ENCODE assay signal across 28 cellular contexts in the genomic region with DNA sequence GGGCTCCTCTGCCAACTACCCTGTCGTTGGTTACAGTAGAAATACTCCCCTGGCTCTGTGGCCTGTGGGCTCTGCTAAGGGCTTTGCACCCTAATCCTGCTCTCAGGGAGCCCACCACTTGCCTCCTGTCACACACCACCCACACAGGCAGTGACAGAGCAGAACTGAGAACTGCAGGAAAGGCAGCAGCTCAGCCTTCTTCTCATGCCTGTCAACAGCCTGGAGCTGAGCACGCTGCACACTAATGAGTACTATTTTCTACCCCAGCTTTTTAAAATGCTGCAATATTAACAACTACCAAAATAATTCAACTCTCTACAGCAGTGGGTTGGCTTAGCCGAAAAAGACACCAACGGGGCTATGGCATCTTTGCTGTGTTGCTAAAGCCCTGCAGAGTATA. TPM values are rescaled to one million over a fixed set of nuclear protein-coding genes. Genes with fewer than 3 reads are reported as not detected.
A peak's percentile ranks its signal among the peaks of the same experiment; 100 is the strongest.
DNase-seq lines count a peak whose midpoint lies in the region; ATAC-seq, FAIRE-seq and TF ChIP-seq lines count a peak whose summit lies in the region.
"Had no signal": no experiment of that assay in that cellular context is flagged by ENCODE, and none has a peak within 500 bp of the region (broad histone marks: within the 10 kb centered on the region; RNA-seq: fewer than 3 reads in every experiment).

No MANE protein-coding gene starts in this region.

- TF ChIP-seq CTCF in left ventricle myocardium inferior (IDR thresholded peaks at IDR 0.05; ENCODE audit: borderline replicate concordance): no peak

- FAIRE-seq in GM12891 (lab: Jason Lieb, UNC): no peak
- FAIRE-seq: kidney had no signal

- H3K4me3 ChIP-seq in left ventricle myocardium inferior: no peak overlapping the region
- H3K4me3 ChIP-seq: skin epidermis, stomach, upper lobe of left lung had no signal

- POLR2A ChIA-PET in naive thymus-derived CD8-positive, alpha-beta T cell (lab: Charles Lee): no interaction called here

- H3K27me3 ChIP-seq in left ventricle myocardium inferior (ENCODE audit: low read depth): no peaks in the 10 kb centered on the region
- H3K27me3 ChIP-seq: stomach, upper lobe of left lung had no signal

- no peak for TF ChIP-seq POLR2A in GM12891 (IDR thresholded peaks at IDR 0.05; ENCODE audit: low read depth, low read length)

- no peak overlapping the region for H3K4me3 Mint-ChIP-seq in naive thymus-derived CD8-positive, alpha-beta T cell
- H3K4me3 Mint-ChIP-seq: activated CD4-positive, alpha-beta memory T cell treated with anti-CD3 and anti-CD28 coated beads for 36 hours; activated naive CD8-positive, alpha-beta T cell; H9; T-cell had no signal

- DNase-seq in GM12891 (ENCODE audit: insufficient read length, low spot score) (no peak), left ventricle myocardium inferior (no peak), putamen (ENCODE audit: low spot score) (peak; percentile 76), NCI-H69 (lab: John Stamatoyannopoulos, UW) (no peak)
- no peak for DNase-seq in naive thymus-derived CD8-positive, alpha-beta T cell
- no peak for DNase-seq in activated CD8-positive, alpha-beta memory T cell treated with anti-CD3 and anti-CD28 coated beads, Interleukin-2, amount 50 U/mL, for 4 hours
- DNase-seq in activated CD4-positive, alpha-beta T cell treated with anti-CD3 and anti-CD28 coated beads, Interleukin-2, amount 50 U/mL, for 1 hour: no peak
- DNase-seq: ACHN; activated CD4-positive, alpha-beta memory T cell treated with anti-CD3 and anti-CD28 coated beads for 36 hours; activated T-cell treated with anti-CD3 and anti-CD28 coated beads for 4 hours; DMS153; effector CD8-positive, alpha-beta T cell; H9; IMR-90; kidney; NCI-H1048; NCI-H1694; stomach; T-cell; upper lobe of left lung had no signal

- H3K27ac ChIP-seq in angular gyrus (ENCODE audit: low read depth, low read length) (peak overlapping the region; percentile 79), left ventricle myocardium inferior (replicated peaks) (peak overlapping the region; percentile 34)
- H3K27ac ChIP-seq: epithelial cell of prostate, skin epidermis, stomach, upper lobe of left lung had no signal

- no peaks in the 10 kb centered on the region for H3K36me3 Mint-ChIP-seq in naive thymus-derived CD8-positive, alpha-beta T cell
- H3K36me3 Mint-ChIP-seq: activated CD4-positive, alpha-beta memory T cell treated with anti-CD3 and anti-CD28 coated beads for 36 hours; activated naive CD8-positive, alpha-beta T cell; T-cell had no signal

- no peaks in the 10 kb centered on the region for H3K36me3 ChIP-seq in left ventricle myocardium inferior
- H3K36me3 ChIP-seq: stomach, upper lobe of left lung had no signal

- intact Hi-C loops in left ventricle myocardium inferior (cut with micrococcal nuclease): no loop called here

- ATAC-seq in naive thymus-derived CD8-positive, alpha-beta T cell: no peak
- ATAC-seq: Panc1, T-cell had no signal

- no peaks in the 10 kb centered on the region for H3K9me3 ChIP-seq in left ventricle myocardium inferior (replicated peaks)
- H3K9me3 ChIP-seq: stomach, upper lobe of left lung had no signal

- peaks cover 33% of the 10 kb centered on the region for H3K4me1 ChIP-seq in left ventricle myocardium inferior
- H3K4me1 ChIP-seq: upper lobe of left lung had no signal

- no peak overlapping the region for H3K27ac Mint-ChIP-seq in naive thymus-derived CD8-positive, alpha-beta T cell
- H3K27ac Mint-ChIP-seq: activated CD4-positive, alpha-beta memory T cell treated with anti-CD3 and anti-CD28 coated beads for 36 hours; activated naive CD8-positive, alpha-beta T cell; H9; progenitor cell of endocrine pancreas; T-cell had no signal

- peaks cover 0 to 9% (median 0%) of the 10 kb centered on the region in 5 donors for H3K27me3 Mint-ChIP-seq in naive thymus-derived CD8-positive, alpha-beta T cell

- no peaks in the 10 kb centered on the region for H3K4me1 Mint-ChIP-seq in naive thymus-derived CD8-positive, alpha-beta T cell
- H3K4me1 Mint-ChIP-seq: H9, T-cell had no signal

- no peaks in the 10 kb centered on the region for H3K9me3 Mint-ChIP-seq in naive thymus-derived CD8-positive, alpha-beta T cell
- H3K9me3 Mint-ChIP-seq: activated CD4-positive, alpha-beta memory T cell treated with anti-CD3 and anti-CD28 coated beads for 36 hours; H9; T-cell had no signal

TF ChIP-seq in GM12891, 5 proteins besides CTCF, POLR2A, EP300 and RAD21:
- TF ChIP-seq POLR2AphosphoS5 (IDR thresholded peaks at IDR 0.05; ENCODE audit: low read depth, low read length): no peak
- TF ChIP-seq TAF1 (IDR thresholded peaks at IDR 0.05; ENCODE audit: low read depth, low read length): no peak
- peak; percentile 52 for TF ChIP-seq SPI1 (IDR thresholded peaks at IDR 0.05; ENCODE audit: low read depth, low read length)
TF ChIP-seq in GM12891: peak in this region for 1.

RNA-seq across cellular contexts. Expression of a gene that starts 8.4 kb away (rescaled TPM):
- polyA plus RNA-seq in GM12891 (2012; ENCODE audit: low read depth, missing spikeins): not detected
- 45.6 TPM for total RNA-seq in left ventricle myocardium inferior
- total RNA-seq in naive thymus-derived CD8-positive, alpha-beta T cell: not detected
- not detected for polyA plus RNA-seq in naive thymus-derived CD8-positive, alpha-beta T cell
- total RNA-seq: activated CD4-positive, alpha-beta memory T cell treated with anti-CD3 and anti-CD28 coated beads for 36 hours; H9; IMR-90; lung microvascular endothelial cell; NCI-H460; progenitor cell of endocrine pancreas; T-cell had no signal
- polyA plus RNA-seq: IMR-90 had no signal

Comparison
In these comparisons a context has a peak if more than half of its experiments do, and no peak if none do; other contexts are left out.
1. RNA of a gene that starts 8.4 kb away (total RNA-seq): 45.6 TPM in left ventricle myocardium inferior (single experiment); not detected in naive thymus-derived CD8-positive, alpha-beta T cell; every median in the first group is over 10 times any median in the second.